ENCODE assay signal across 8 cellular contexts in the genomic region with DNA sequence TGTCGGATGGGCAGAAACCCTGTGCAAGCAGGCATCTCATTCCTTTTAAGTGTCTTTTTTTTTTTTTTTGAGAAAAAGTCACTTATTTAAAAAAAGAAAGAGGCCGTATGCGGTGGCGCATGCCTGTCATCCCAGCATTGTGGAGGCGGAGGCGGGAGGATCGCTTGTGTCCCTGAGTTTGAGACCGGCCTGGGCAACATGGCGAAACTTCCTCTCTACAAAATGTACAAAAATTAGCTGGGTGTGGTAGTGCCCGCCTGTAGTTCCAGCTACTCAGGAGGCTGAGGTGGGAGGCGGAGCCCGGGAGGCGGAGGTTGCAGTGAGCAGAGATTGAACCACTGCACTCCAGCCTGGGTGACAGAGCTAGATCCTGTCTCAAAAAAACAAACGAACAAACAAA. TPM values are rescaled to one million over a fixed set of nuclear protein-coding genes. Genes with fewer than 3 reads are reported as not detected.
DNase-seq lines count a peak whose midpoint lies in the region; ATAC-seq, FAIRE-seq and TF ChIP-seq lines count a peak whose summit lies in the region.

No MANE protein-coding gene starts in this region.

- H3K4me3 ChIP-seq in AG04449 (ENCODE audit: low read depth, low read length) (peak overlapping the region; percentile 77), HCT116 (replicated peaks in 1 of 2; ENCODE audit: low read depth in 1 of 2, low read length in 2 of 2) (no peak overlapping the region), mammary epithelial cell (replicated peaks in 1 of 3; ENCODE audit: insufficient read depth in 1 of 3, low read depth in 2 of 3, low read length in 3 of 3) (peak overlapping the region in 1 of 3 experiments; percentile 98), muscle layer of colon (ENCODE audit: low read depth in 1 of 2, low read length in 2 of 2) (peak overlapping the region; percentile 63 to 99)

- H3K27ac ChIP-seq in HCT116 (ENCODE audit: low read depth, low read length) (no peak overlapping the region), mammary epithelial cell (ENCODE audit: insufficient read depth, low read depth, low read length) (no peak overlapping the region), muscle layer of colon (ENCODE audit: low read depth, low read length) (no peak overlapping the region)

- RAD21 ChIA-PET in HCT116 (lab: Charles Lee; ENCODE audit: low non-redundant PET in 1 of 2, low total read pairs in 2 of 2, uncharacterized antibody in 2 of 2, unreplicated experiment in 2 of 2), result no interaction called here

- TF ChIP-seq RAD21 in HCT116 (IDR thresholded peaks at IDR 0.05; ENCODE audit: low read depth), result no peak

- CTCF ChIA-PET in AG04449 (lab: Yijun Ruan, JAX), result no interaction called here
- CTCF ChIA-PET in HCT116 (lab: Charles Lee), result no interaction called here
- CTCF ChIA-PET in mammary epithelial cell (lab: Charles Lee; ENCODE audit: low non-redundant PET), result no interaction called here

- TF ChIP-seq CTCF in AG04449 (IDR thresholded peaks at IDR 0.05; ENCODE audit: insufficient read depth, low read length, missing control alignments) (no peak), HCT116 (IDR thresholded peaks at IDR 0.05 in 2 of 3, conservative IDR thresholded peaks at IDR 0.05 in 1 of 3; ENCODE audit: borderline replicate concordance in 1 of 3, insufficient read depth in 1 of 3, low read depth in 2 of 3, low read length in 2 of 3) (no peak), mammary epithelial cell (conservative IDR thresholded peaks at IDR 0.05 in 1 of 2, IDR thresholded peaks at IDR 0.05 in 1 of 2; ENCODE audit: extremely low read depth in 1 of 2, insufficient read depth in 1 of 2, low read depth in 1 of 2, low read length in 2 of 2) (no peak)

- no peak overlapping the region for H2AFZ ChIP-seq in HCT116 (ENCODE audit: low read depth, low read length, poor library complexity, severe bottlenecking)
- H2AFZ ChIP-seq in mammary epithelial cell (ENCODE audit: low read depth, low read length), result no peak overlapping the region

- POLR2A ChIA-PET in AG04449 (lab: Yijun Ruan, JAX) (no interaction called here), HCT116 (lab: Charles Lee) (no interaction called here)

- ATAC-seq in HCT116 (no peak), HG03039 (IDR thresholded peaks at IDR 0.05; ENCODE audit: unreplicated experiment) (no peak)

- H3K27me3 ChIP-seq in HCT116 (ENCODE audit: insufficient read depth, low read length), result 0 out of 2 replicates have a peak, but pooled peaks cover 11% of the 10 kb centered on the region
- no peaks in the 10 kb centered on the region for H3K27me3 ChIP-seq in mammary epithelial cell (ENCODE audit: insufficient read depth, low read length)
- no peaks in the 10 kb centered on the region for H3K27me3 ChIP-seq in muscle layer of colon (ENCODE audit: control insufficient read depth in 1 of 2, insufficient read depth in 2 of 2, low read length in 2 of 2)

- H3K36me3 ChIP-seq in HCT116 (ENCODE audit: control insufficient read depth in 1 of 2, insufficient read depth in 2 of 2, low read length in 2 of 2) (no peaks in the 10 kb centered on the region), mammary epithelial cell (ENCODE audit: insufficient read depth, low read length) (no peaks in the 10 kb centered on the region), muscle layer of colon (ENCODE audit: insufficient read depth, low read length) (no peaks in the 10 kb centered on the region)

- BruUV-seq in HCT116 (replicated peaks; lab: Mats Ljungman, UMichigan) (no TSS peak), mammary epithelial cell (replicated peaks; lab: Mats Ljungman, UMichigan) (no TSS peak)

- H3K79me2 ChIP-seq in HCT116 (ENCODE audit: insufficient read depth, low read length) (no peaks in the 10 kb centered on the region), mammary epithelial cell (ENCODE audit: insufficient read depth, low read length) (peaks cover 20% of the 10 kb centered on the region)

- WGBS in mammary epithelial cell (ENCODE audit: low coverage, missing lambda C conversion rate), result 84% methylated on average over 7 of the region's 14 CpGs

- FAIRE-seq in GM12891 (lab: Jason Lieb, UNC), result no peak
- FAIRE-seq in H54 (lab: Jason Lieb, UNC), result no peak

- in situ Hi-C loops in mammary epithelial cell (cut with MboI; ENCODE audit: low sequenced_read_pairs in 2 of 2), result no loop called here

- no peaks in the 10 kb centered on the region for H3K9me2 ChIP-seq in HCT116 (ENCODE audit: insufficient read depth)

- peak overlapping the region; percentile 69; the same call in 1 of the 2 replicates for H3K4me2 ChIP-seq in HCT116 (ENCODE audit: low read length)
- peak overlapping the region; percentile 100 for H3K4me2 ChIP-seq in mammary epithelial cell (ENCODE audit: insufficient read depth, low read depth, low read length)

- DNase-seq in AG04449 (ENCODE audit: low read depth, low spot score), result no peak
- DNase-seq in HCT116 (ENCODE audit: low read depth, low spot score), result no peak
- no peak for DNase-seq in mammary epithelial cell
- DNase-seq in GM12891 (ENCODE audit: insufficient read length, low spot score), result no peak
- no peak for DNase-seq in pons (ENCODE audit: low spot score)
- no peak for DNase-seq in H54 (ENCODE audit: insufficient read length, low spot score)

- no peaks in the 10 kb centered on the region for H4K20me1 ChIP-seq in HCT116 (ENCODE audit: insufficient read depth)
- no peaks in the 10 kb centered on the region for H4K20me1 ChIP-seq in mammary epithelial cell (ENCODE audit: insufficient read depth, low read length)

- intact Hi-C loops in HCT116 (cut with micrococcal nuclease), result loop anchor here (10.0 kb wide), 1 partner anchor 141 kb away; a partner anchor contains a TSS
- intact Hi-C loops in mammary epithelial cell (cut with micrococcal nuclease), result loop anchor here (5.0 kb wide), 2 partner anchors 138 to 253 kb away; a partner anchor contains a TSS

- H3K9me3 ChIP-seq in HCT116 (ENCODE audit: control insufficient read depth in 1 of 2, insufficient read depth in 1 of 2, low read depth in 1 of 2, low read length in 2 of 2) (no peaks in the 10 kb centered on the region), mammary epithelial cell (replicated peaks; ENCODE audit: insufficient read depth, low read length) (no peaks in the 10 kb centered on the region), muscle layer of colon (ENCODE audit: low read length) (no peaks in the 10 kb centered on the region)

- H3K9ac ChIP-seq in HCT116 (ENCODE audit: low read length) (no peak overlapping the region), mammary epithelial cell (ENCODE audit: insufficient read depth, low read length) (no peak overlapping the region), muscle layer of colon (ENCODE audit: low read length) (no peak overlapping the region)

- dilution Hi-C loops in mammary epithelial cell (cut with HindIII; ENCODE audit: low sequenced_read_pairs), result no loop called here

- H3K4me1 ChIP-seq in HCT116 (ENCODE audit: control insufficient read depth in 1 of 2, insufficient read depth in 2 of 2, low read length in 2 of 2), result peaks cover 11 to 22% of the 10 kb centered on the region in 2 experiments
- H3K4me1 ChIP-seq in mammary epithelial cell (ENCODE audit: insufficient read depth, low read length), result peaks cover 22% of the 10 kb centered on the region
- peaks cover 9% of the 10 kb centered on the region for H3K4me1 ChIP-seq in muscle layer of colon (ENCODE audit: insufficient read depth, low read length)

- TF ChIP-seq POLR2A in HCT116 (IDR thresholded peaks at IDR 0.05; ENCODE audit: borderline replicate concordance, extremely low read depth, insufficient read depth, insufficient read length), result no peak
- TF ChIP-seq POLR2A in GM12891 (IDR thresholded peaks at IDR 0.05; ENCODE audit: low read depth, low read length), result no peak
- TF ChIP-seq POLR2A in H54 (IDR thresholded peaks at IDR 0.05; ENCODE audit: low read depth, low read length), result no peak

TF ChIP-seq in HCT116, 20 proteins besides CTCF, POLR2A, EP300 and RAD21 (continues in another document):
- TF ChIP-seq SP1 (IDR thresholded peaks at IDR 0.05; ENCODE audit: low read depth) (no peak), ZNF274 (IDR thresholded peaks at IDR 0.05; ENCODE audit: low read depth, low read length) (no peak), CBX3 (IDR thresholded peaks at IDR 0.05; ENCODE audit: low read depth) (no peak), SRF (IDR thresholded peaks at IDR 0.05; ENCODE audit: low read depth) (no peak), YY1 (IDR thresholded peaks at IDR 0.05; ENCODE audit: extremely low read depth, insufficient replicate concordance, low read depth, low read length) (no peak), EZH2 (IDR thresholded peaks at IDR 0.05) (no peak), CEBPB (IDR thresholded peaks at IDR 0.05; ENCODE audit: low read depth) (no peak), FOSL1 (IDR thresholded peaks at IDR 0.05; ENCODE audit: low read depth) (no peak), POLR2AphosphoS5 (IDR thresholded peaks at IDR 0.05; ENCODE audit: low read depth, low read length) (no peak), EGR1 (IDR thresholded peaks at IDR 0.05; ENCODE audit: low read depth) (no peak), JUND (IDR thresholded peaks at IDR 0.05) (no peak)
- TF ChIP-seq, protein P1, sequence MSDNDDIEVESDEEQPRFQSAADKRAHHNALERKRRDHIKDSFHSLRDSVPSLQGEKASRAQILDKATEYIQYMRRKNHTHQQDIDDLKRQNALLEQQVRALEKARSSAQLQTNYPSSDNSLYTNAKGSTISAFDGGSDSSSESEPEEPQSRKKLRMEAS (IDR thresholded peaks at IDR 0.05), result no peak

TF ChIP-seq in GM12891, 5 proteins besides CTCF, POLR2A, EP300 and RAD21:
- no peak for TF ChIP-seq TAF1 (IDR thresholded peaks at IDR 0.05; ENCODE audit: low read depth, low read length)
- TF ChIP-seq SPI1 (IDR thresholded peaks at IDR 0.05; ENCODE audit: low read depth, low read length), result no peak
- TF ChIP-seq PAX5 (IDR thresholded peaks at IDR 0.05; ENCODE audit: insufficient read depth, low read length, severe bottlenecking), result no peak
- no peak for TF ChIP-seq POU2F2 (IDR thresholded peaks at IDR 0.05; ENCODE audit: low read depth, low read length)
- no peak for TF ChIP-seq POLR2AphosphoS5 (IDR thresholded peaks at IDR 0.05; ENCODE audit: low read depth, low read length)

RNA-seq across cellular contexts. Expression of a gene that starts 1.7 kb away (rescaled TPM):
- 11.4 TPM for total RNA-seq in HCT116 (2021; ENCODE audit: unreplicated experiment)
- 6.4 and 8.9 TPM in 2 replicates for polyA plus RNA-seq in HCT116 (2012)
- total RNA-seq in mammary epithelial cell, result 10 to 100 TPM; 10.2 to 24.7 TPM
- polyA plus RNA-seq in mammary epithelial cell, result 7.0 TPM
- 2.0 TPM for polyA minus RNA-seq in mammary epithelial cell
- 13.7 TPM for polyA plus RNA-seq in GM12891 (2012; ENCODE audit: low read depth, missing spikeins)

Comparison
In these comparisons a context has a peak if more than half of its experiments do, and no peak if none do; other contexts are left out.
1. H3K4me3 ChIP-seq: peak in AG04449 (single experiment) and muscle layer of colon (2 of 2); none in HCT116 (0 of 2).